In genomic region chr2:178482437-178482836, GRCh38 we compare ENCODE assay signal across 8 cellular contexts. TPM values are rescaled to one million over a fixed set of nuclear protein-coding genes. Genes with fewer than 3 reads are reported as not detected.
DNase-seq lines count a peak whose midpoint lies in the region; ATAC-seq, FAIRE-seq and TF ChIP-seq lines count a peak whose summit lies in the region.

No MANE protein-coding gene starts in this region.

- peaks cover 0 to 32% (median 13%) of the 10 kb centered on the region in 3 donors for H3K36me3 Mint-ChIP-seq in CD8-positive, alpha-beta memory T cell

- peak overlapping the region; percentile 57 to 98 (median 97) for H3K4me3 Mint-ChIP-seq in CD8-positive, alpha-beta memory T cell

- no peaks in the 10 kb centered on the region for H4K20me1 ChIP-seq in endothelial cell of umbilical vein (replicated peaks; ENCODE audit: control insufficient read depth, extremely low read depth, insufficient read depth, low read length)

- H3K36me3 ChIP-seq in CD8-positive, alpha-beta memory T cell (ENCODE audit: insufficient read depth, low read length): peaks cover 9% of the 10 kb centered on the region
- peaks cover 0 to 2% of the 10 kb centered on the region in 2 experiments for H3K36me3 ChIP-seq in endothelial cell of umbilical vein (ENCODE audit: control insufficient read depth in 2 of 2, extremely low read depth in 1 of 2, insufficient read depth in 2 of 2, low read length in 2 of 2)
- H3K36me3 ChIP-seq in uterus: no peaks in the 10 kb centered on the region

- no peak overlapping the region for H3K9ac ChIP-seq in endothelial cell of umbilical vein (replicated peaks; ENCODE audit: extremely low read depth, insufficient read depth, low read length)

- FAIRE-seq in endothelial cell of umbilical vein (lab: Jason Lieb, UNC): no peak

- CTCF ChIA-PET in CD8-positive, alpha-beta memory T cell (lab: Charles Lee): interaction anchor here (0.8 to 2.0 kb wide), 5 partner anchors 31 to 69 kb away, joined by 3 to 9 read pairs (median 3); partner anchors contain the start of genes PJVK and PRKRA
- CTCF ChIA-PET in endothelial cell of umbilical vein (lab: Charles Lee): no interaction called here

- no peaks in the 10 kb centered on the region for H3K27me3 Mint-ChIP-seq in CD8-positive, alpha-beta memory T cell

- H3K9me3 Mint-ChIP-seq in CD8-positive, alpha-beta memory T cell: no peaks in the 10 kb centered on the region

- POLR2A ChIA-PET in CD8-positive, alpha-beta memory T cell (lab: Charles Lee): interaction anchor here (1.1 kb wide), 1 partner anchor 8 kb away, joined by 3 read pairs; no protein-coding TSS in a partner anchor
- POLR2A ChIA-PET in endothelial cell of umbilical vein (lab: Charles Lee): interaction anchor here (0.7 kb wide), 1 partner anchor 65 kb away, joined by 4 read pairs; no protein-coding TSS in a partner anchor

- no peak overlapping the region for H2AFZ ChIP-seq in endothelial cell of umbilical vein (ENCODE audit: low read depth, low read length)

- no TSS peak for BruUV-seq in endothelial cell of umbilical vein (replicated peaks; lab: Mats Ljungman, UMichigan)

- H3K4me1 Mint-ChIP-seq in CD8-positive, alpha-beta memory T cell: peaks cover 58 to 80% (median 78%) of the 10 kb centered on the region in 3 donors

- no peak for TF ChIP-seq CTCF in endothelial cell of umbilical vein (IDR thresholded peaks at IDR 0.05; ENCODE audit: extremely low read depth in 1 of 2, insufficient read depth in 1 of 2, low read depth in 1 of 2, low read length in 2 of 2)
- no peak for TF ChIP-seq CTCF in uterus (IDR thresholded peaks at IDR 0.05)

- no peak overlapping the region for H3K4me3 ChIP-seq in CD8-positive, alpha-beta memory T cell (ENCODE audit: low read length)
- H3K4me3 ChIP-seq in endothelial cell of umbilical vein (replicated peaks in 1 of 3; ENCODE audit: insufficient read depth in 1 of 3, low read depth in 1 of 3, low read length in 3 of 3): no peak overlapping the region
- no peak overlapping the region for H3K4me3 ChIP-seq in uterus

- no peaks in the 10 kb centered on the region for H3K9me3 ChIP-seq in CD8-positive, alpha-beta memory T cell (ENCODE audit: low read length)
- H3K9me3 ChIP-seq in endothelial cell of umbilical vein (replicated peaks; ENCODE audit: control insufficient read depth, insufficient read depth, low read length) (no peaks in the 10 kb centered on the region), uterus (no peaks in the 10 kb centered on the region)

- ATAC-seq in GM19395 (IDR thresholded peaks at IDR 0.05; ENCODE audit: unreplicated experiment): peak; percentile 44
- peak; percentile 32 for ATAC-seq in HG03520 (IDR thresholded peaks at IDR 0.05; ENCODE audit: unreplicated experiment)
- ATAC-seq in Right ventricle myocardium superior (ENCODE audit: poor library complexity): no peak

- H3K4me1 ChIP-seq in CD8-positive, alpha-beta memory T cell (ENCODE audit: insufficient read depth, low read length): peaks cover 41% of the 10 kb centered on the region
- H3K4me1 ChIP-seq in endothelial cell of umbilical vein (ENCODE audit: control insufficient read depth, extremely low read depth, insufficient read depth, low read length) (peaks cover 32% of the 10 kb centered on the region), uterus (peaks cover 5 to 8% of the 10 kb centered on the region in 2 donors)

- H3K79me2 ChIP-seq in endothelial cell of umbilical vein (ENCODE audit: control insufficient read depth, insufficient read depth, low read length): peaks cover 61% of the 10 kb centered on the region

- no peak for DNase-seq in CD8-positive, alpha-beta memory T cell
- DNase-seq in endothelial cell of umbilical vein (ENCODE audit: low read depth, low spot score) (no peak), foreskin melanocyte (no peak), OCI-M2 (lab: John Stamatoyannopoulos, UW; ENCODE audit: unreplicated experiment) (no peak), Right ventricle myocardium superior (no peak), uterus (no peak)

- H3K4me2 ChIP-seq in endothelial cell of umbilical vein (ENCODE audit: insufficient read depth, low read length): no peak overlapping the region

- intact Hi-C loops in endothelial cell of umbilical vein (cut with micrococcal nuclease) (loop anchor here (5.0 to 10.0 kb wide), 2 partner anchors 342 to 780 kb away; partner anchors contain the start of gene SESTD1), Right ventricle myocardium superior (cut with DNase I) (no loop called here), uterus (cut with DNase I; ENCODE audit: low total_unique reads) (no loop called here)

- H3K27me3 ChIP-seq in CD8-positive, alpha-beta memory T cell (ENCODE audit: insufficient read depth, low read length, poor library complexity, severe bottlenecking): no peaks in the 10 kb centered on the region
- H3K27me3 ChIP-seq in endothelial cell of umbilical vein (ENCODE audit: control insufficient read depth in 2 of 2, insufficient read depth in 2 of 2, low read length in 2 of 2) (no peaks in the 10 kb centered on the region), uterus (no peaks in the 10 kb centered on the region)

- H3K27ac ChIP-seq in CD8-positive, alpha-beta memory T cell (ENCODE audit: low read depth, low read length): no peak overlapping the region
- H3K27ac ChIP-seq in endothelial cell of umbilical vein (ENCODE audit: insufficient read depth, low read depth, low read length) (no peak overlapping the region), uterus (no peak overlapping the region)

- TF ChIP-seq POLR2A in endothelial cell of umbilical vein (IDR thresholded peaks at IDR 0.05; ENCODE audit: low read depth, low read length) (no peak), uterus (IDR thresholded peaks at IDR 0.05) (no peak)

- peak overlapping the region in 6 of 8 donors; percentile 8 to 92 (median 54) for H3K27ac Mint-ChIP-seq in CD8-positive, alpha-beta memory T cell

- H3K9me1 ChIP-seq in endothelial cell of umbilical vein (replicated peaks; ENCODE audit: control insufficient read depth, extremely low read depth, insufficient read depth, low read length): no peaks in the 10 kb centered on the region

- dilution Hi-C loops in endothelial cell of umbilical vein (cut with MboI; ENCODE audit: extremely low pct_ligation_motif_present, low sequenced_read_pairs): no loop called here

TF ChIP-seq in endothelial cell of umbilical vein, 7 proteins besides CTCF, POLR2A, EP300 and RAD21 (continues in another document):
- TF ChIP-seq JUN (IDR thresholded peaks at IDR 0.05; ENCODE audit: borderline replicate concordance, insufficient read depth, insufficient read length, low read depth): peak; percentile 15

RNA-seq across cellular contexts. Expression of gene PLEKHA3, which starts 2.2 kb away (rescaled TPM):
- total RNA-seq in CD8-positive, alpha-beta memory T cell: 10 to 100 TPM; 25.1 to 28.1 TPM
- 34.9 TPM for polyA plus RNA-seq in CD8-positive, alpha-beta memory T cell
- total RNA-seq in endothelial cell of umbilical vein (24.6 and 26.6 TPM in 2 replicates), Right ventricle myocardium superior (32.2 TPM), uterus (10 to 100 TPM in 3 of 4 donors, 1 to 10 TPM in 1; 9.1 to 45.5 (median 14.2) TPM)
- polyA plus RNA-seq in endothelial cell of umbilical vein: 2.7 and 4.1 TPM in 2 replicates
- 8.2 and 9.5 TPM in 2 replicates for polyA plus RNA-seq in endothelial cell of umbilical vein (2011; cell fraction: cytosol; rRNA removed)
- 5.2 and 10.8 TPM in 2 replicates for polyA plus RNA-seq in endothelial cell of umbilical vein (2011; cell fraction: nucleus; rRNA removed)
- 11.3 and 15.2 TPM in 2 replicates for polyA plus RNA-seq in endothelial cell of umbilical vein (2012)
- polyA minus RNA-seq in endothelial cell of umbilical vein: 7.1 and 10.3 TPM in 2 replicates
- polyA minus RNA-seq in endothelial cell of umbilical vein (2011; cell fraction: cytosol; rRNA and poly(A)+ RNA removed): 3.6 TPM
- polyA minus RNA-seq in endothelial cell of umbilical vein (2011; cell fraction: nucleus; rRNA and poly(A)+ RNA removed): 7.2 and 9.5 TPM in 2 replicates

RNA-seq across cellular contexts. Expression of gene FKBP7, which starts 4.0 kb away (rescaled TPM):
- total RNA-seq in CD8-positive, alpha-beta memory T cell: 1 to 10 TPM; 3.1 to 3.4 TPM
- 3.8 TPM for polyA plus RNA-seq in CD8-positive, alpha-beta memory T cell
- total RNA-seq in endothelial cell of umbilical vein (18.3 and 20.5 TPM in 2 replicates), Right ventricle myocardium superior (6.5 TPM), uterus (10 to 100 TPM in 3 of 4 donors, 1 to 10 TPM in 1; 5.4 to 87.2 (median 27.0) TPM)
- 9.4 and 11.2 TPM in 2 replicates for polyA plus RNA-seq in endothelial cell of umbilical vein
- 23.1 and 23.8 TPM in 2 replicates for polyA plus RNA-seq in endothelial cell of umbilical vein (2011; cell fraction: cytosol; rRNA removed)
- 8.7 and 10.0 TPM in 2 replicates for polyA plus RNA-seq in endothelial cell of umbilical vein (2011; cell fraction: nucleus; rRNA removed)
- 30.3 and 33.7 TPM in 2 replicates for polyA plus RNA-seq in endothelial cell of umbilical vein (2012)
- 5.9 and 9.9 TPM in 2 replicates for polyA minus RNA-seq in endothelial cell of umbilical vein
- polyA minus RNA-seq in endothelial cell of umbilical vein (2011; cell fraction: cytosol; rRNA and poly(A)+ RNA removed): not detected
- polyA minus RNA-seq in endothelial cell of umbilical vein (2011; cell fraction: nucleus; rRNA and poly(A)+ RNA removed): 3.7 and 4.2 TPM in 2 replicates

RNA-seq across cellular contexts. Expression of gene PJVK, which starts 31.3 kb away (rescaled TPM):
- total RNA-seq in CD8-positive, alpha-beta memory T cell: 1 to 10 TPM; 1.5 to 1.9 TPM
- not detected for polyA plus RNA-seq in CD8-positive, alpha-beta memory T cell
- 1.4 and 1.8 TPM in 2 replicates for total RNA-seq in endothelial cell of umbilical vein
- polyA plus RNA-seq in endothelial cell of umbilical vein: 1.3 TPM in 2 replicates
- 0.36 and 0.61 TPM in 2 replicates for polyA plus RNA-seq in endothelial cell of umbilical vein (2011; cell fraction: cytosol; rRNA removed)
- polyA plus RNA-seq in endothelial cell of umbilical vein (2011; cell fraction: nucleus; rRNA removed): 9.7 and 13.0 TPM in 2 replicates
- 1.1 and 1.3 TPM in 2 replicates for polyA plus RNA-seq in endothelial cell of umbilical vein (2012)
- polyA minus RNA-seq in endothelial cell of umbilical vein: 2.5 and 2.6 TPM in 2 replicates
- polyA minus RNA-seq in endothelial cell of umbilical vein (2011; cell fraction: cytosol; rRNA and poly(A)+ RNA removed): not detected
- 3.0 and 3.9 TPM in 2 replicates for polyA minus RNA-seq in endothelial cell of umbilical vein (2011; cell fraction: nucleus; rRNA and poly(A)+ RNA removed)
- 1.0 TPM for total RNA-seq in Right ventricle myocardium superior
- 1 to 10 TPM in 3 of 4 donors, not detected in 1; 3.8 to 9.4 (median 7.5) TPM for total RNA-seq in uterus

RNA-seq across cellular contexts. Expression of gene PRKRA, which starts 31.5 kb away (rescaled TPM):
- total RNA-seq in CD8-positive, alpha-beta memory T cell: 10 to 100 TPM; 48.4 to 48.5 TPM
- polyA plus RNA-seq in CD8-positive, alpha-beta memory T cell: 58.0 TPM
- 42.4 and 46.6 TPM in 2 replicates for total RNA-seq in endothelial cell of umbilical vein
- polyA plus RNA-seq in endothelial cell of umbilical vein: 25.8 and 31.0 TPM in 2 replicates
- polyA plus RNA-seq in endothelial cell of umbilical vein (2011; cell fraction: cytosol; rRNA removed): 29.8 and 34.6 TPM in 2 replicates
- 45.7 and 47.9 TPM in 2 replicates for polyA plus RNA-seq in endothelial cell of umbilical vein (2011; cell fraction: nucleus; rRNA removed)
- 32.8 and 38.2 TPM in 2 replicates for polyA plus RNA-seq in endothelial cell of umbilical vein (2012)
- polyA minus RNA-seq in endothelial cell of umbilical vein: 30.4 and 39.6 TPM in 2 replicates
- polyA minus RNA-seq in endothelial cell of umbilical vein (2011; cell fraction: cytosol; rRNA and poly(A)+ RNA removed): 16.0 TPM
- 67.9 and 68.7 TPM in 2 replicates for polyA minus RNA-seq in endothelial cell of umbilical vein (2011; cell fraction: nucleus; rRNA and poly(A)+ RNA removed)
- total RNA-seq in Right ventricle myocardium superior: 42.7 TPM
- total RNA-seq in uterus: 100 to 1,000 TPM in 1 of 4 donors, 10 to 100 TPM in 3; 42.1 to 132 (median 68.8) TPM
